2 cellular contexts compared by ENCODE assay signal in the genomic region with DNA sequence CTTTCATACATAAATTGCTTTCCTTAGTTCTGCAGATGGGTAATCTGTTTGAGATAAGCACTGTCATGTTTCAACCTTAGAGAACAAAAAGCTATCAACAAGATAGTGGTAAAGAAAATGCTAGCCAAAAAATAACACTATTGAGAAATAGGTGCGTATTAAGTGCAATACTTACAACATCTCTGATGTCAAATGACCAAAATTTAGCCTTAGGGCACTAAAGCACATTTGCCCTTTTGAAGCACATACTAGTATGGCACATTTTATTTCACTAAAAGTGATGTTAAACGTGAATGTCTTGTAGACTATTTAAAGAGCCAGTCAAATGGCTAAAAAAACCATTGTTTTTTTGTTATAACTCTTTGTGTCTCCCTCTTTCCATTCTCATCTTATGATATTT.
A peak's percentile ranks its signal among the peaks of the same experiment; 100 is the strongest.
TF ChIP-seq lines count a peak whose summit lies in the region.

No MANE protein-coding gene starts in this region.

TF ChIP-seq in HEK293, 187 proteins besides CTCF, POLR2A, EP300 and RAD21:
- TF ChIP-seq FEZF1 (tag by site-specific recombination; IDR thresholded peaks at IDR 0.05) = 0 out of 2 replicates have a peak, but pooled peaks have one; percentile 7
- TF ChIP-seq, protein P1, sequence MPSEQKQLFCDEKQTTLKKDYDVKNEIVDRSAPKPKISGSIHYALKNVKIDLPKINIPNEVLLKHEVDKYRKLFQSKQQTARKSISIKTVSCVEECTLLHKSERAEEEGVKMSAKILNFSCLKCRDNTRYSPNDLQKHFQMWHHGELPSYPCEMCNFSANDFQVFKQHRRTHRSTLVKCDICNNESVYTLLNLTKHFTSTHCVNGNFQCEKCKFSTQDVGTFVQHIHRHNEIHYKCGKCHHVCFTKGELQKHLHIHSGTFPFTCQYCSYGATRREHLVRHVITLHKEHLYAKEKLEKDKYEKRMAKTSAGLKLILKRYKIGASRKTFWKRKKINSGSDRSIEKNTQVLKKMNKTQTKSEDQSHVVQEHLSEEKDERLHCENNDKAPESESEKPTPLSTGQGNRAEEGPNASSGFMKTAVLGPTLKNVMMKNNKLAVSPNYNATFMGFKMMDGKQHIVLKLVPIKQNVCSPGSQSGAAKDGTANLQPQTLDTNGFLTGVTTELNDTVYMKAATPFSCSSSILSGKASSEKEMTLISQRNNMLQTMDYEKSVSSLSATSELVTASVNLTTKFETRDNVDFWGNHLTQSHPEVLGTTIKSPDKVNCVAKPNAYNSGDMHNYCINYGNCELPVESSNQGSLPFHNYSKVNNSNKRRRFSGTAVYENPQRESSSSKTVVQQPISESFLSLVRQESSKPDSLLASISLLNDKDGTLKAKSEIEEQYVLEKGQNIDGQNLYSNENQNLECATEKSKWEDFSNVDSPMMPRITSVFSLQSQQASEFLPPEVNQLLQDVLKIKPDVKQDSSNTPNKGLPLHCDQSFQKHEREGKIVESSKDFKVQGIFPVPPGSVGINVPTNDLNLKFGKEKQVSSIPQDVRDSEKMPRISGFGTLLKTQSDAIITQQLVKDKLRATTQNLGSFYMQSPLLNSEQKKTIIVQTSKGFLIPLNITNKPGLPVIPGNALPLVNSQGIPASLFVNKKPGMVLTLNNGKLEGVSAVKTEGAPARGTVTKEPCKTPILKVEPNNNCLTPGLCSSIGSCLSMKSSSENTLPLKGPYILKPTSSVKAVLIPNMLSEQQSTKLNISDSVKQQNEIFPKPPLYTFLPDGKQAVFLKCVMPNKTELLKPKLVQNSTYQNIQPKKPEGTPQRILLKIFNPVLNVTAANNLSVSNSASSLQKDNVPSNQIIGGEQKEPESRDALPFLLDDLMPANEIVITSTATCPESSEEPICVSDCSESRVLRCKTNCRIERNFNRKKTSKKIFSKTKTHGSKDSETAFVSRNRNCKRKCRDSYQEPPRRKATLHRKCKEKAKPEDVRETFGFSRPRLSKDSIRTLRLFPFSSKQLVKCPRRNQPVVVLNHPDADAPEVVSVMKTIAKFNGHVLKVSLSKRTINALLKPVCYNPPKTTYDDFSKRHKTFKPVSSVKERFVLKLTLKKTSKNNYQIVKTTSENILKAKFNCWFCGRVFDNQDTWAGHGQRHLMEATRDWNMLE (tag by site-specific recombination; conservative IDR thresholded peaks at IDR 0.05; ENCODE audit: low read depth) = no peak

TF ChIP-seq in endothelial cell of umbilical vein, 7 proteins besides CTCF, POLR2A, EP300 and RAD21:
- no peak for TF ChIP-seq POLR2AphosphoS5 (IDR thresholded peaks at IDR 0.05; ENCODE audit: insufficient read depth, low read depth, low read length)
- no peak for TF ChIP-seq FOS (IDR thresholded peaks at IDR 0.05; ENCODE audit: borderline replicate concordance, insufficient read depth, low read length)
- TF ChIP-seq, protein P2, sequence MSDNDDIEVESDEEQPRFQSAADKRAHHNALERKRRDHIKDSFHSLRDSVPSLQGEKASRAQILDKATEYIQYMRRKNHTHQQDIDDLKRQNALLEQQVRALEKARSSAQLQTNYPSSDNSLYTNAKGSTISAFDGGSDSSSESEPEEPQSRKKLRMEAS (IDR thresholded peaks at IDR 0.05; ENCODE audit: insufficient read depth, insufficient read length) = no peak
- no peak for TF ChIP-seq MYC (IDR thresholded peaks at IDR 0.05; ENCODE audit: low read depth, low read length)
- TF ChIP-seq EZH2 (IDR thresholded peaks at IDR 0.05; ENCODE audit: borderline replicate concordance, low read depth, low read length, severe bottlenecking) = no peak
- no peak for TF ChIP-seq JUN (IDR thresholded peaks at IDR 0.05; ENCODE audit: borderline replicate concordance, insufficient read depth, insufficient read length, low read depth)
- TF ChIP-seq GATA2 (IDR thresholded peaks at IDR 0.05; ENCODE audit: insufficient read depth, insufficient read length, low read depth, low read length) = no peak
